Comparison of ENCODE assay signal across 8 cellular contexts in genomic region chr12:55188974-55189556, GRCh38. TPM values are rescaled to one million over a fixed set of nuclear protein-coding genes. Genes with fewer than 3 reads are reported as not detected.
DNase-seq lines count a peak whose midpoint lies in the region; TF ChIP-seq lines count a peak whose summit lies in the region.

No MANE protein-coding gene starts in this region.

- H3K4me2 ChIP-seq in GM23248 (ENCODE audit: unreplicated experiment) (no peak overlapping the region), Karpas-422 (ENCODE audit: low read depth, low read length, poor library complexity, severe bottlenecking) (no peak overlapping the region), OCI-LY3 (ENCODE audit: low read length) (no peak overlapping the region)

- TF ChIP-seq CTCF in OCI-LY3 (IDR thresholded peaks at IDR 0.05; ENCODE audit: low read depth, low read length) (peak; percentile 87), astrocyte of the cerebellum (IDR thresholded peaks at IDR 0.05; ENCODE audit: low read depth, low read length, missing control alignments) (peak; percentile 64)

- H3K9me2 ChIP-seq in GM23248 (ENCODE audit: insufficient read depth) (no peaks in the 10 kb centered on the region), Karpas-422 (replicated peaks; ENCODE audit: insufficient read depth, low read length) (no peaks in the 10 kb centered on the region)

- no peak overlapping the region for H3K27ac ChIP-seq in GM23248
- no peak overlapping the region for H3K27ac ChIP-seq in Karpas-422 (ENCODE audit: low read length)
- no peak overlapping the region for H3K27ac ChIP-seq in OCI-LY3 (ENCODE audit: low read length)

- intact Hi-C loops in activated naive CD4-positive, alpha-beta T cell treated with anti-CD3 and anti-CD28 coated beads for 36 hours (cut with micrococcal nuclease), result loop anchor here (1.0 kb wide), 4 partner anchors 430 to 548 kb away; no protein-coding TSS in a partner anchor

- no peaks in the 10 kb centered on the region for H3K36me3 Mint-ChIP-seq in activated naive CD4-positive, alpha-beta T cell treated with anti-CD3 and anti-CD28 coated beads for 36 hours (ENCODE audit: low read depth)

- no peak overlapping the region for H3K4me3 Mint-ChIP-seq in activated naive CD4-positive, alpha-beta T cell treated with anti-CD3 and anti-CD28 coated beads for 36 hours

- H3K27me3 Mint-ChIP-seq in activated naive CD4-positive, alpha-beta T cell treated with anti-CD3 and anti-CD28 coated beads for 36 hours (ENCODE audit: low read depth), result peaks cover 22% of the 10 kb centered on the region

- no peak overlapping the region for H3K4me3 ChIP-seq in GM23248
- no peak overlapping the region for H3K4me3 ChIP-seq in Karpas-422 (ENCODE audit: low read length)
- H3K4me3 ChIP-seq in OCI-LY3 (ENCODE audit: low read length), result no peak overlapping the region
- H3K4me3 ChIP-seq in astrocyte of the cerebellum (ENCODE audit: low read depth, low read length), result no peak overlapping the region

- H4K20me1 ChIP-seq in GM23248 (ENCODE audit: insufficient read depth), result no peaks in the 10 kb centered on the region
- H4K20me1 ChIP-seq in Karpas-422 (ENCODE audit: insufficient read depth, low read depth, low read length), result no peaks in the 10 kb centered on the region
- no peaks in the 10 kb centered on the region for H4K20me1 ChIP-seq in OCI-LY3 (ENCODE audit: insufficient read depth, low read length)

- no peaks in the 10 kb centered on the region for H3K27me3 ChIP-seq in GM23248 (replicated peaks; ENCODE audit: insufficient read depth)
- H3K27me3 ChIP-seq in Karpas-422 (ENCODE audit: low read length), result no peaks in the 10 kb centered on the region
- H3K27me3 ChIP-seq in OCI-LY3 (ENCODE audit: low read depth, low read length), result peaks cover 24% of the 10 kb centered on the region

- H3K36me3 ChIP-seq in GM23248 (ENCODE audit: low read depth), result no peaks in the 10 kb centered on the region
- H3K36me3 ChIP-seq in Karpas-422 (ENCODE audit: insufficient read depth, low read length), result no peaks in the 10 kb centered on the region
- no peaks in the 10 kb centered on the region for H3K36me3 ChIP-seq in OCI-LY3 (replicated peaks; ENCODE audit: low read depth, low read length)

- CTCF ChIA-PET in activated naive CD4-positive, alpha-beta T cell treated with anti-CD3 and anti-CD28 coated beads for 36 hours (lab: Charles Lee), result interaction anchor here (0.6 to 2.5 kb wide), 8 partner anchors 12 to 548 kb away, joined by 3 to 17 read pairs (median 4); no protein-coding TSS in a partner anchor

- no peak overlapping the region for H3K27ac Mint-ChIP-seq in activated naive CD4-positive, alpha-beta T cell treated with anti-CD3 and anti-CD28 coated beads for 36 hours

- no peak overlapping the region for H2AFZ ChIP-seq in GM23248
- H2AFZ ChIP-seq in Karpas-422 (ENCODE audit: low read length), result no peak overlapping the region
- no peak overlapping the region for H2AFZ ChIP-seq in OCI-LY3 (ENCODE audit: low read depth, low read length)

- WGBS in GM23248 (ENCODE audit: low coverage in 1 of 2, low lambda C conversion rate in 2 of 2, missing lambda C conversion rate in 2 of 2), 2 experiments, result 0% methylated on average over 4 of the region's 4 CpGs

- H3K9me3 ChIP-seq in GM23248 (ENCODE audit: low read depth) (no peaks in the 10 kb centered on the region), Karpas-422 (ENCODE audit: low read length) (no peaks in the 10 kb centered on the region), OCI-LY3 (ENCODE audit: insufficient read depth, low read length) (no peaks in the 10 kb centered on the region)

- H3K79me2 ChIP-seq in GM23248 (ENCODE audit: insufficient read depth) (no peaks in the 10 kb centered on the region), Karpas-422 (ENCODE audit: low read length) (no peaks in the 10 kb centered on the region), OCI-LY3 (ENCODE audit: low read length) (no peaks in the 10 kb centered on the region)

- H3K9ac ChIP-seq in GM23248 (no peak overlapping the region), Karpas-422 (ENCODE audit: low read length) (no peak overlapping the region), OCI-LY3 (ENCODE audit: low read length) (no peak overlapping the region)

- in situ Hi-C loops in GM23248 (cut with MboI), result no loop called here
- in situ Hi-C loops in astrocyte of the cerebellum (cut with HindIII; ENCODE audit: low sequenced_read_pairs), result no loop called here

- DNase-seq in activated naive CD4-positive, alpha-beta T cell treated with anti-CD3 and anti-CD28 coated beads for 36 hours, result peak; percentile 70
- no peak for DNase-seq in activated naive CD4-positive, alpha-beta T cell treated with anti-CD3 and anti-CD28 coated beads, Interleukin-2, amount 50 U/mL, for 16 hours
- DNase-seq in GM23248, result peak; percentile 63
- peak; percentile 92 for DNase-seq in Karpas-422
- peak; percentile 74 for DNase-seq in astrocyte of the cerebellum (ENCODE audit: low read depth)
- peak; percentile 75 for DNase-seq in iPS DF 4.7 (ENCODE audit: extremely low read depth, low spot score)
- peak; percentile 20 for DNase-seq in stimulated activated CD4-positive, alpha-beta T cell treated with anti-CD3 and anti-CD28 coated beads, Interleukin-1b, Interleukin-23, amount 100 ng/mL, for 48 hours

- H3K4me1 Mint-ChIP-seq in activated naive CD4-positive, alpha-beta T cell treated with anti-CD3 and anti-CD28 coated beads for 36 hours (ENCODE audit: low read depth), result no peaks in the 10 kb centered on the region

- no peaks in the 10 kb centered on the region for H3K9me3 Mint-ChIP-seq in activated naive CD4-positive, alpha-beta T cell treated with anti-CD3 and anti-CD28 coated beads for 36 hours

- H3F3A ChIP-seq in GM23248 (ENCODE audit: insufficient read depth), result no peaks in the 10 kb centered on the region

- no peaks in the 10 kb centered on the region for H3K4me1 ChIP-seq in GM23248 (ENCODE audit: insufficient read depth)
- H3K4me1 ChIP-seq in Karpas-422 (ENCODE audit: low read length), result no peaks in the 10 kb centered on the region
- H3K4me1 ChIP-seq in OCI-LY3 (ENCODE audit: low read length), result no peaks in the 10 kb centered on the region

RNA-seq across cellular contexts. Expression of gene OR10A7, which starts 31.8 kb away (rescaled TPM):
- not detected for total RNA-seq in activated naive CD4-positive, alpha-beta T cell treated with anti-CD3 and anti-CD28 coated beads for 36 hours
- total RNA-seq in GM23248 (2014; rRNA removed; shearing (Covaris generic)), result not detected in 2 replicates
- not detected in 2 replicates for polyA plus RNA-seq in GM23248 (2016; fragmentation: Nextera tagmentation; extraction: Ambion mirVana)
- not detected in 2 replicates for total RNA-seq in Karpas-422 (2014; rRNA removed; shearing (Covaris generic); ENCODE audit: low replicate concordance)

RNA-seq across cellular contexts. Expression of gene OR6C74, which starts 55.3 kb away (rescaled TPM):
- total RNA-seq in activated naive CD4-positive, alpha-beta T cell treated with anti-CD3 and anti-CD28 coated beads for 36 hours, result not detected
- total RNA-seq in GM23248 (2014; rRNA removed; shearing (Covaris generic)), result not detected in 2 replicates
- not detected in 2 replicates for polyA plus RNA-seq in GM23248 (2016; fragmentation: Nextera tagmentation; extraction: Ambion mirVana)
- total RNA-seq in Karpas-422 (2014; rRNA removed; shearing (Covaris generic); ENCODE audit: low replicate concordance), result not detected in 2 replicates
